ENCODE assay signal across 18 cellular contexts in the genomic region with DNA sequence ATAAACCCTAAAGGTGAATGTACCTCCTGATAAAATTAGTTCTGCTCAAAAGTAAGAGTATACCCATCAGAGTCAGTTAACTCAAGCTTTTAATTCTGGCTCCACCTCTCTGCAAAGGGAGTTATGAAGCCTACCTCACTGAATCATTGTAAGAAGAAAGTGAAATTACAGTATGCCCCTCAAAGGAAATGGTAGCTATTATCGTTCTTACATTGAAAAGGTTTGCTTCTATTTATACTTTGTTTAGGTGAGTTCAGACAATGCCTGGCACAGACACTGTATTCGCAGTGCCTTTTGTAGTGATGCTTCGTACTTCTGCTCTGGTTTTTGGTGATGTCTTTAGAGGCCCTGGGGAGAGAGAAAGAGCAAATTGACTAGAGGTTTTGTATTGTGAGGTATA. TPM values are rescaled to one million over a fixed set of nuclear protein-coding genes. Genes with fewer than 3 reads are reported as not detected.
DNase-seq lines count a peak whose midpoint lies in the region; ATAC-seq and TF ChIP-seq lines count a peak whose summit lies in the region.
"Had no signal": no experiment of that assay in that cellular context is flagged by ENCODE, and none has a peak within 500 bp of the region (broad histone marks: within the 10 kb centered on the region; RNA-seq: fewer than 3 reads in every experiment).

No MANE protein-coding gene starts in this region.

- no peaks in the 10 kb centered on the region for H3K27me3 Mint-ChIP-seq in CD8-positive, alpha-beta memory T cell
- no peaks in the 10 kb centered on the region for H3K27me3 Mint-ChIP-seq in activated T-helper 2 cell treated with anti-CD3 and anti-CD28 coated beads, Interferon-gamma antibody, Interleukin-2, Interleukin-4, amounts not matched to agents 10 μg/mL and 5 μg/mL and 100 μg/mL, durations not matched to agents 14 hours and 24 hours and 36 hours (ENCODE audit: low read depth)
- H3K27me3 Mint-ChIP-seq in natural killer cell (ENCODE audit: low read depth in 2 of 2): no peaks in the 10 kb centered on the region

- peak overlapping the region; percentile 1 to 67 (median 55) for H3K4me3 Mint-ChIP-seq in CD8-positive, alpha-beta memory T cell
- H3K4me3 Mint-ChIP-seq in activated T-helper 2 cell treated with anti-CD3 and anti-CD28 coated beads, Interferon-gamma antibody, Interleukin-2, Interleukin-4, amounts not matched to agents 10 μg/mL and 5 μg/mL and 100 μg/mL, durations not matched to agents 14 hours and 24 hours and 36 hours (ENCODE audit: low read depth): peak overlapping the region; percentile 30
- no peak overlapping the region for H3K4me3 Mint-ChIP-seq in natural killer cell

- no peaks in the 10 kb centered on the region for H3K27me3 ChIP-seq in CD8-positive, alpha-beta memory T cell (ENCODE audit: insufficient read depth, low read length, poor library complexity, severe bottlenecking)
- no peaks in the 10 kb centered on the region for H3K27me3 ChIP-seq in WERI-Rb-1 (ENCODE audit: insufficient read depth, low read depth, severe bottlenecking)
- H3K27me3 ChIP-seq: BLaER1 treated with 17β-estradiol and CSF1 and Interleukin-3, amounts not matched to agents 10 nM and 100 nM; tibial artery had no signal

- DNase-seq in CD8-positive, alpha-beta memory T cell: no peak
- DNase-seq in activated T-helper 2 cell treated with anti-CD3 and anti-CD28 coated beads, Interferon-gamma antibody, Interleukin-2, Interleukin-4, amounts not matched to agents 10 μg/mL and 5 μg/mL and 100 μg/mL, durations not matched to agents 14 hours and 24 hours and 36 hours (ENCODE audit: low spot score): no peak
- DNase-seq in natural killer cell (no peak), WERI-Rb-1 (no peak), SK-N-DZ (ENCODE audit: low spot score) (no peak)
- DNase-seq: cortex of kidney; DMS79 treated with DMSO at 0.1 percent for 48 hours; mammary epithelial cell; NCI-H1694 treated with DMSO at 0.1 percent for 48 hours; NCI-H524; stimulated activated CD4-positive, alpha-beta T cell treated with anti-CD3 and anti-CD28 coated beads, Interleukin-2, amount 100 ng/mL, for 48 hours; tibial artery had no signal

- H3K27ac ChIP-seq in CD8-positive, alpha-beta memory T cell (ENCODE audit: low read depth, low read length): no peak overlapping the region
- no peak overlapping the region for H3K27ac ChIP-seq in WERI-Rb-1
- H3K27ac ChIP-seq: BLaER1 treated with 17β-estradiol and CSF1 and Interleukin-3, amounts not matched to agents 10 nM and 100 nM; SK-N-MC; tibial artery had no signal

- peaks cover 43% of the 10 kb centered on the region for H3K4me1 ChIP-seq in CD8-positive, alpha-beta memory T cell (ENCODE audit: insufficient read depth, low read length)

- ATAC-seq in GM21447 (IDR thresholded peaks at IDR 0.05; ENCODE audit: unreplicated experiment) (peak; percentile 53), natural killer cell (no peak), GM18511 (IDR thresholded peaks at IDR 0.05; ENCODE audit: unreplicated experiment) (no peak)
- ATAC-seq: sciatic nerve had no signal

- intact Hi-C loops in activated T-helper 2 cell treated with anti-CD3 and anti-CD28 coated beads, Interferon-gamma antibody, Interleukin-2, Interleukin-4, amounts not matched to agents 10 μg/mL and 5 μg/mL and 100 μg/mL, durations not matched to agents 14 hours and 24 hours and 36 hours (cut with micrococcal nuclease): loop anchor here (10.0 kb wide), 1 partner anchor 195 kb away; no protein-coding TSS in a partner anchor
- intact Hi-C loops in natural killer cell (cut with micrococcal nuclease): no loop called here

- H3K27ac Mint-ChIP-seq in CD8-positive, alpha-beta memory T cell: peak overlapping the region; percentile 9 to 90 (median 74)
- no peak overlapping the region for H3K27ac Mint-ChIP-seq in activated T-helper 2 cell treated with anti-CD3 and anti-CD28 coated beads, Interferon-gamma antibody, Interleukin-2, Interleukin-4, amounts not matched to agents 10 μg/mL and 5 μg/mL and 100 μg/mL, durations not matched to agents 14 hours and 24 hours and 36 hours
- H3K27ac Mint-ChIP-seq in natural killer cell: peak overlapping the region; percentile 63 to 66

- no peaks in the 10 kb centered on the region for H3K9me3 Mint-ChIP-seq in CD8-positive, alpha-beta memory T cell
- no peaks in the 10 kb centered on the region for H3K9me3 Mint-ChIP-seq in activated T-helper 2 cell treated with anti-CD3 and anti-CD28 coated beads, Interferon-gamma antibody, Interleukin-2, Interleukin-4, amounts not matched to agents 10 μg/mL and 5 μg/mL and 100 μg/mL, durations not matched to agents 14 hours and 24 hours and 36 hours
- no peaks in the 10 kb centered on the region for H3K9me3 Mint-ChIP-seq in natural killer cell

- H3K36me3 ChIP-seq in CD8-positive, alpha-beta memory T cell (ENCODE audit: insufficient read depth, low read length): peaks cover 15% of the 10 kb centered on the region
- peaks cover 69% of the 10 kb centered on the region for H3K36me3 ChIP-seq in WERI-Rb-1

- no peak overlapping the region for H3K4me3 ChIP-seq in CD8-positive, alpha-beta memory T cell (ENCODE audit: low read length)
- no peak overlapping the region for H3K4me3 ChIP-seq in WERI-Rb-1 (ENCODE audit: low read depth, low read length)
- H3K4me3 ChIP-seq: BLaER1 treated with 17β-estradiol and CSF1 and Interleukin-3, amounts not matched to agents 10 nM and 100 nM; SK-N-MC; tibial artery had no signal

- no peaks in the 10 kb centered on the region for H3K9me3 ChIP-seq in CD8-positive, alpha-beta memory T cell (ENCODE audit: low read length)
- no peaks in the 10 kb centered on the region for H3K9me3 ChIP-seq in WERI-Rb-1 (ENCODE audit: severe bottlenecking)
- H3K9me3 ChIP-seq: BLaER1 treated with 17β-estradiol and CSF1 and Interleukin-3, amounts not matched to agents 10 nM and 100 nM; tibial artery had no signal

- TF ChIP-seq CTCF in natural killer cell (IDR thresholded peaks at IDR 0.05) (no peak), WERI-Rb-1 (IDR thresholded peaks at IDR 0.05; ENCODE audit: low read depth, low read length) (no peak)

- POLR2A ChIA-PET in CD8-positive, alpha-beta memory T cell (lab: Charles Lee): interaction anchor here (1.3 kb wide), 1 partner anchor 11 kb away, joined by 8 read pairs; the partner anchor contains the start of genes MROH8 and RPN2

- CTCF ChIA-PET in CD8-positive, alpha-beta memory T cell (lab: Charles Lee): interaction anchor here (0.7 to 5.4 kb wide), 6 partner anchors 11 to 344 kb away, joined by 3 to 51 read pairs (median 6); partner anchors contain the start of genes MROH8 and RPN2

- peaks cover 61 to 81% (median 79%) of the 10 kb centered on the region in 3 donors for H3K4me1 Mint-ChIP-seq in CD8-positive, alpha-beta memory T cell
- peaks cover 48% of the 10 kb centered on the region for H3K4me1 Mint-ChIP-seq in activated T-helper 2 cell treated with anti-CD3 and anti-CD28 coated beads, Interferon-gamma antibody, Interleukin-2, Interleukin-4, amounts not matched to agents 10 μg/mL and 5 μg/mL and 100 μg/mL, durations not matched to agents 14 hours and 24 hours and 36 hours (ENCODE audit: low read depth)
- H3K4me1 Mint-ChIP-seq in natural killer cell: peaks cover 57 to 59% of the 10 kb centered on the region in 2 donors

- H3K36me3 Mint-ChIP-seq in CD8-positive, alpha-beta memory T cell: peaks cover 0 to 74% (median 10%) of the 10 kb centered on the region in 3 donors
- H3K36me3 Mint-ChIP-seq in activated T-helper 2 cell treated with anti-CD3 and anti-CD28 coated beads, Interferon-gamma antibody, Interleukin-2, Interleukin-4, amounts not matched to agents 10 μg/mL and 5 μg/mL and 100 μg/mL, durations not matched to agents 14 hours and 24 hours and 36 hours (ENCODE audit: low read depth): peaks cover 77% of the 10 kb centered on the region
- H3K36me3 Mint-ChIP-seq in natural killer cell: peaks cover 6% of the 10 kb centered on the region

RNA-seq across cellular contexts. Expression of gene MROH8, which starts 10.3 kb away (rescaled TPM):
- total RNA-seq in CD8-positive, alpha-beta memory T cell: 1 to 10 TPM; 1.6 to 3.0 TPM
- 2.6 TPM for polyA plus RNA-seq in CD8-positive, alpha-beta memory T cell
- total RNA-seq in activated T-helper 2 cell treated with anti-CD3 and anti-CD28 coated beads, Interferon-gamma antibody, Interleukin-2, Interleukin-4, amounts not matched to agents 10 μg/mL and 5 μg/mL and 100 μg/mL, durations not matched to agents 14 hours and 24 hours and 36 hours: 1.1 and 1.3 TPM in 2 replicates
- 1 to 10 TPM; 1.7 to 3.2 (median 2.3) TPM for total RNA-seq in natural killer cell
- 5.6 and 7.6 TPM in 2 replicates for polyA plus RNA-seq in SK-N-DZ (2014; cell fraction: cytosol; rRNA removed)
- 10.1 and 10.7 TPM in 2 replicates for polyA plus RNA-seq in SK-N-DZ (2014; cell fraction: nucleus; rRNA removed)
- total RNA-seq: HT-29 had no signal

RNA-seq across cellular contexts. Expression of gene RPN2, which starts 10.5 kb away (rescaled TPM):
- total RNA-seq in CD8-positive, alpha-beta memory T cell: 100 to 1,000 TPM; 155 to 164 TPM
- 281 TPM for polyA plus RNA-seq in CD8-positive, alpha-beta memory T cell
- total RNA-seq in activated T-helper 2 cell treated with anti-CD3 and anti-CD28 coated beads, Interferon-gamma antibody, Interleukin-2, Interleukin-4, amounts not matched to agents 10 μg/mL and 5 μg/mL and 100 μg/mL, durations not matched to agents 14 hours and 24 hours and 36 hours: 217 and 229 TPM in 2 replicates
- total RNA-seq in natural killer cell: 100 to 1,000 TPM; 124 to 136 (median 125) TPM
- polyA plus RNA-seq in SK-N-DZ (2014; cell fraction: cytosol; rRNA removed): 392 and 424 TPM in 2 replicates
- 218 and 221 TPM in 2 replicates for polyA plus RNA-seq in SK-N-DZ (2014; cell fraction: nucleus; rRNA removed)
